Comparison of ENCODE assay signal across 15 cellular contexts in the genomic region with DNA sequence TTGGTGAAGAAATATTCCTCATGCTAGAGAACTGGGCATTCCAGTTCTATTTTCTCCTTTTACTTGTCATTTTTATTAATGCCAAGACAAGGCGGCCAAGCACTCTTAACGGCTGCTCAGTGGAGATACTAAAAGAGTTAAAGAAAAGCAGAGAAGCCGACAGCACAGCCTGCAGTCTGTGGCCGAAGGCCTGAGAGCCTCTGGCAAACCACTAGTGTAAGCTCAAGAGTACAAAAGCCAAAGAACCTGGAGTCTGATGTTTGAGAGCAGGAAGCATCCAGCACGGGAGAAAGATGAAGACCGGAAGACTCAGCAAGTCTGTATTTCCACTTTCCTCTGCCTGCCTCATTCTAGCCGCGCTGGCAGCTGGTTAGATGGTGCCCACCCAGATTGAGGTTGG.
DNase-seq lines count a peak whose midpoint lies in the region; ATAC-seq and TF ChIP-seq lines count a peak whose summit lies in the region.
"Had no signal": no experiment of that assay in that cellular context is flagged by ENCODE, and none has a peak within 500 bp of the region (broad histone marks: within the 10 kb centered on the region; RNA-seq: fewer than 3 reads in every experiment).

No MANE protein-coding gene starts in this region.

- H3K14ac ChIP-seq in H9 (ENCODE audit: insufficient read depth, low read length): no peak overlapping the region

- H3K27ac ChIP-seq in H9 (ENCODE audit: insufficient read length, low read depth, low read length): no peak overlapping the region
- H3K27ac ChIP-seq in SJCRH30: no peak overlapping the region
- H3K27ac ChIP-seq in SK-N-SH (ENCODE audit: low read depth in 2 of 2, low read length in 1 of 2): no peak overlapping the region

- no peak overlapping the region for H2BK12ac ChIP-seq in H9 (ENCODE audit: insufficient read length, low read depth, low read length)

- H3K23ac ChIP-seq in H9 (ENCODE audit: insufficient read length, low read depth, low read length): no peak overlapping the region

- no peak overlapping the region for H3K4me3 Mint-ChIP-seq in H9
- H3K4me3 Mint-ChIP-seq: B cell; CD4-positive, alpha-beta T cell had no signal

- no peak overlapping the region for H3K18ac ChIP-seq in H9 (ENCODE audit: insufficient read length, low read depth, low read length)

- no peaks in the 10 kb centered on the region for H3K4me1 ChIP-seq in H9 (ENCODE audit: insufficient read depth, low read length)
- no peaks in the 10 kb centered on the region for H3K4me1 ChIP-seq in SJCRH30
- H3K4me1 ChIP-seq in SK-N-SH (ENCODE audit: control insufficient read depth in 1 of 2, insufficient read depth in 2 of 2, low read depth in 1 of 2, low read length in 1 of 2): no peaks in the 10 kb centered on the region

- H3K23me2 ChIP-seq in H9 (ENCODE audit: insufficient read length, low read depth, low read length, poor library complexity, severe bottlenecking): no peaks in the 10 kb centered on the region

- H2AK5ac ChIP-seq in H9 (ENCODE audit: insufficient read length, low read length): no peak overlapping the region

- H2BK5ac ChIP-seq in H9 (ENCODE audit: insufficient read length, low read length): no peak overlapping the region

- H3K79me2 ChIP-seq in H9 (ENCODE audit: insufficient read depth, low read length) (no peaks in the 10 kb centered on the region), SK-N-SH (ENCODE audit: insufficient read depth) (no peaks in the 10 kb centered on the region)

- H4K20me1 ChIP-seq in H9 (ENCODE audit: control insufficient read depth, insufficient read depth, insufficient read length): no peaks in the 10 kb centered on the region
- H4K20me1 ChIP-seq in SK-N-SH (ENCODE audit: insufficient read depth): no peaks in the 10 kb centered on the region

- H3K36me3 ChIP-seq in SJCRH30: no peaks in the 10 kb centered on the region
- H3K36me3 ChIP-seq in SK-N-SH (replicated peaks in 1 of 2; ENCODE audit: control insufficient read depth in 1 of 2, insufficient read depth in 2 of 2, low read length in 1 of 2): no peaks in the 10 kb centered on the region
- H3K36me3 ChIP-seq: HAP-1 had no signal

- no peak overlapping the region for H2BK15ac ChIP-seq in H9 (ENCODE audit: low read depth, low read length)

- no peak overlapping the region for H4K91ac ChIP-seq in H9 (ENCODE audit: insufficient read length, low read depth, low read length)

- no peaks in the 10 kb centered on the region for H3K36me3 Mint-ChIP-seq in H9 (ENCODE audit: insufficient read depth in 1 of 3, low read depth in 3 of 3)

- H3T11ph ChIP-seq in H9 (ENCODE audit: low read length): no peak overlapping the region

- WGBS in H9 (ENCODE audit: extremely low coverage, insufficient read length, low lambda C conversion rate): no CpG with 5 or more reads among the region's 8 CpGs
- 45% methylated on average over 8 of the region's 8 CpGs for WGBS in SK-N-SH (ENCODE audit: low lambda C conversion rate)

- no peak for TF ChIP-seq EP300 in SK-N-SH (IDR thresholded peaks at IDR 0.05; ENCODE audit: borderline replicate concordance in 1 of 2, low read depth in 1 of 2, low read length in 1 of 2)

- H4K5ac ChIP-seq in H9 (ENCODE audit: insufficient read length, low read depth, low read length): no peak overlapping the region

- H3K9me3 Mint-ChIP-seq in H9: peaks cover 0 to 3% of the 10 kb centered on the region in 2 experiments; a peak in 1 of 5 replicates
- H3K9me3 Mint-ChIP-seq: CD4-positive, alpha-beta T cell had no signal

- no peak overlapping the region for H2BK20ac ChIP-seq in H9 (ENCODE audit: low read depth, low read length, poor library complexity, severe bottlenecking)

- H3K9me3 ChIP-seq in H9 (ENCODE audit: control insufficient read depth, low read depth, low read length): no peaks in the 10 kb centered on the region
- H3K9me3 ChIP-seq in SJCRH30 (replicated peaks): no peaks in the 10 kb centered on the region
- H3K9me3 ChIP-seq in SK-N-SH: no peaks in the 10 kb centered on the region
- H3K9me3 ChIP-seq: HAP-1 had no signal

- H3K4me1 Mint-ChIP-seq in H9: no peaks in the 10 kb centered on the region
- H3K4me1 Mint-ChIP-seq: B cell had no signal

- no peak overlapping the region for H4K8ac ChIP-seq in H9 (replicated peaks; ENCODE audit: insufficient read length, low read depth, low read length)

- H3K4me2 ChIP-seq in H9 (ENCODE audit: insufficient read depth, insufficient read length, low read length): no peak overlapping the region
- no peak overlapping the region for H3K4me2 ChIP-seq in SK-N-SH

- no peaks in the 10 kb centered on the region for H3K79me1 ChIP-seq in H9 (ENCODE audit: insufficient read depth, low read depth, low read length, poor library complexity, severe bottlenecking)

- no peak overlapping the region for H3K4ac ChIP-seq in H9 (ENCODE audit: low read depth, low read length)

- H3K9me2 ChIP-seq in SK-N-SH: no peaks in the 10 kb centered on the region

- H2BK120ac ChIP-seq in H9 (ENCODE audit: low read depth, low read length, poor library complexity, severe bottlenecking): no peak overlapping the region

- DNase-seq in NCI-H2227 (lab: John Stamatoyannopoulos, UW; ENCODE audit: unreplicated experiment): peak; percentile 3
- DNase-seq in NCI-H2227 treated with DMSO at 0.1 percent for 48 hours (lab: John Stamatoyannopoulos, UW): no peak
- DNase-seq in H9: no peak
- peak; percentile 42 for DNase-seq in medulla oblongata (ENCODE audit: extremely low spot score)
- DNase-seq in pons (ENCODE audit: low spot score): peak; percentile 11
- no peak for DNase-seq in SJCRH30
- no peak for DNase-seq in SK-N-SH
- DNase-seq: 8988T; CD4-positive, alpha-beta T cell; DMS79; GOT3 had no signal

- POLR2A ChIA-PET in SK-N-SH (lab: Yijun Ruan, JAX): no interaction called here

- H3K56ac ChIP-seq in H9 (ENCODE audit: insufficient read length, low read depth, low read length): no peak overlapping the region

- H3K27ac Mint-ChIP-seq in H9: peak overlapping the region in 2 of 3 experiments; percentile 37 to 77; a peak in 2 of 7 replicates
- H3K27ac Mint-ChIP-seq: B cell; CD4-positive, alpha-beta T cell had no signal

- no peak for ATAC-seq in GM21367 (IDR thresholded peaks at IDR 0.05; ENCODE audit: unreplicated experiment)
- ATAC-seq: GM12878 had no signal

- H3F3A ChIP-seq in SK-N-SH (replicated peaks; ENCODE audit: insufficient read depth): no peaks in the 10 kb centered on the region

- TF ChIP-seq RAD21 in SK-N-SH (IDR thresholded peaks at IDR 0.05; ENCODE audit: low read length): no peak

- H3K4me3 ChIP-seq in SJCRH30: no peak overlapping the region
- no peak overlapping the region for H3K4me3 ChIP-seq in SK-N-SH (ENCODE audit: low read depth in 2 of 2, low read length in 1 of 2)
- H3K4me3 ChIP-seq: GM12878, HAP-1 had no signal

- no peak overlapping the region for H2AFZ ChIP-seq in H9 (ENCODE audit: low read length)
- H2AFZ ChIP-seq in SK-N-SH (ENCODE audit: low read depth): no peak overlapping the region

- H3K9ac ChIP-seq in H9 (ENCODE audit: extremely low read depth, insufficient read length, low read length) (no peak overlapping the region), SK-N-SH (no peak overlapping the region)

- CTCF ChIA-PET in SK-N-SH (lab: Yijun Ruan, JAX): no interaction called here

- TF ChIP-seq CTCF in H9 (conservative IDR thresholded peaks at IDR 0.05): no peak
- TF ChIP-seq CTCF in SK-N-SH (IDR thresholded peaks at IDR 0.05): no peak

- H3K27me3 ChIP-seq in H9 (ENCODE audit: insufficient read depth, low read length) (no peaks in the 10 kb centered on the region), SJCRH30 (peaks cover 3% of the 10 kb centered on the region; the same call in 1 of the 2 replicates), SK-N-SH (ENCODE audit: insufficient read depth) (no peaks in the 10 kb centered on the region)

- H3K27me3 Mint-ChIP-seq in H9 (ENCODE audit: low read depth): no peaks in the 10 kb centered on the region
- H3K27me3 Mint-ChIP-seq: B cell; CD4-positive, alpha-beta T cell had no signal

TF ChIP-seq in SK-N-SH, 30 proteins besides CTCF, POLR2A, EP300 and RAD21:
- no peak for TF ChIP-seq MXI1 (IDR thresholded peaks at IDR 0.05; ENCODE audit: low read depth, low read length)

Comparison
In these comparisons a context has a peak if more than half of its experiments do, and no peak if none do; other contexts are left out.
1. DNase-seq: peak in NCI-H2227 (single experiment), medulla oblongata (single experiment) and pons (single experiment); none in NCI-H2227 treated with DMSO at 0.1 percent for 48 hours (single experiment), H9 (single experiment), SJCRH30 (0 of 2) and SK-N-SH (single experiment).